In the genomic region with DNA sequence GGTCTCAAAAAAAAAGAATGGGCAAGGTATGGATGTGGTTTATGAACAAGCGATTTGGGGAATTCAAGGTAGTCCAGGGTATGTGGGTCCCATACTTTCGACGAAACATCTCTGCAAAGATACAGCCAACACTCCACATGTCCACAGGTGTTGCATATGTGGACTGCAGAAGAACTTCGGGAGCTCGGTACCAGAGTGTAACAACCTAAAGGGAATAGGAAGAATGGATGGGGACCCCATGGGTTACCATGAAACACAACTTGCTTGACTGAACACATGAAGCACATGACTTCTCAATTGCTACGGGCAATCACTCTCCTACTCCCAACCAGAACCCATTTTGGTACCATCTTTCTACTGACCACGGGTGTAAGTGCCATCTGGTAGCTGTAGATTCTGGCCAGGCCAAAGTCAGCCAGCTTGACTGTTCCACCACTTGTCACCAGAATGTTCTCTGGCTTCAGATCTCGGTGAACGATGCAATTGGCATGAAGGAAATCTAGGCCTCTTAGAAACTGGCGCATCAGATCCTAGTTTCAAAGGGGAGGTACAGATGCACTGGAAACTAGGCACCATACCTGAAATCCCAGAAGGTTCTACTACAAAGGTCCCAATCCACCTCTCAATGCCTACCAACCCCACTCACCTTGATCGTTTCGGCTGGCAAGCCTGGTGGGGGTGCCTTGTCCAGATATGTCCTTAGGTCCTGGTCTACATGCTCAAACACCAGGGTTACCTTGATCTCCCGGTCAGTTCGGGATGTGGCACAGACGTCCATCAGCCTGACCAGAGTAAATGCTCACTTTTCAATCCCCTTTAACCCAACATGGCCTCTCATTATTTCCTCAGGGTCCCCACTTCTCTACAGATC, we compare ENCODE assay signal across 8 cellular contexts. TPM values are rescaled to one million over a fixed set of nuclear protein-coding genes. Genes with fewer than 3 reads are reported as not detected.
DNase-seq lines count a peak whose midpoint lies in the region; ATAC-seq and TF ChIP-seq lines count a peak whose summit lies in the region.

No MANE protein-coding gene starts in this region.

- H3K4me2 ChIP-seq in BLaER1 treated with 17β-estradiol and CSF1 and Interleukin-3, amounts not matched to agents 10 nM and 100 nM = peak overlapping the region; percentile 87 to 99 (median 97)
- H3K4me2 ChIP-seq in MM.1S (ENCODE audit: low read depth, low read length) = peak overlapping the region; percentile 70

- no peaks in the 10 kb centered on the region for H3K9me3 ChIP-seq in BLaER1 treated with 17β-estradiol and CSF1 and Interleukin-3, amounts not matched to agents 10 nM and 100 nM (replicated peaks in 1 of 11)
- no peaks in the 10 kb centered on the region for H3K9me3 ChIP-seq in MM.1S (replicated peaks; ENCODE audit: insufficient read depth, low read length)

- H3K9me3 Mint-ChIP-seq in dendritic cell treated with granulocyte-macrophage colony-stimulating factor and Interleukin-4, amounts not matched to agents 40 ng/mL and 50 ng/mL, for 4 days = no peaks in the 10 kb centered on the region
- no peaks in the 10 kb centered on the region for H3K9me3 Mint-ChIP-seq in naive thymus-derived CD8-positive, alpha-beta T cell

- TF ChIP-seq CTCF in MM.1S (IDR thresholded peaks at IDR 0.05; ENCODE audit: low read length) = no peak

- H3K9me2 ChIP-seq in MM.1S (replicated peaks; ENCODE audit: insufficient read depth, low read length) = no peaks in the 10 kb centered on the region

- peaks cover 0 to 56% (median 9%) of the 10 kb centered on the region in 11 experiments; a peak in 13 of 22 replicates for H4K20me1 ChIP-seq in BLaER1 treated with 17β-estradiol and CSF1 and Interleukin-3, amounts not matched to agents 10 nM and 100 nM
- H4K20me1 ChIP-seq in MM.1S (ENCODE audit: insufficient read depth, low read length) = no peaks in the 10 kb centered on the region

- H3K27ac ChIP-seq in BLaER1 treated with 17β-estradiol and CSF1 and Interleukin-3, amounts not matched to agents 10 nM and 100 nM = peak overlapping the region; percentile 86 to 98 (median 94); a peak in 21 of 22 replicates
- peak overlapping the region; percentile 44; the same call in 1 of the 2 replicates for H3K27ac ChIP-seq in MM.1S (ENCODE audit: low read length)

- peak overlapping the region; percentile 83 for H3K27ac Mint-ChIP-seq in dendritic cell treated with granulocyte-macrophage colony-stimulating factor and Interleukin-4, amounts not matched to agents 40 ng/mL and 50 ng/mL, for 4 days
- peak overlapping the region in 9 of 10 donors; percentile 84 to 100 (median 97) for H3K27ac Mint-ChIP-seq in naive thymus-derived CD8-positive, alpha-beta T cell

- H3K36me3 Mint-ChIP-seq in dendritic cell treated with granulocyte-macrophage colony-stimulating factor and Interleukin-4, amounts not matched to agents 40 ng/mL and 50 ng/mL, for 4 days (ENCODE audit: low read depth) = peaks cover 62% of the 10 kb centered on the region
- H3K36me3 Mint-ChIP-seq in naive thymus-derived CD8-positive, alpha-beta T cell = peaks cover 0 to 40% (median 8%) of the 10 kb centered on the region in 3 donors

- no peak for ATAC-seq in naive thymus-derived CD8-positive, alpha-beta T cell
- ATAC-seq in HG02588 (IDR thresholded peaks at IDR 0.05; ENCODE audit: unreplicated experiment) (no peak), GM18505 (IDR thresholded peaks at IDR 0.05; ENCODE audit: unreplicated experiment) (no peak), HG03097 (IDR thresholded peaks at IDR 0.05; ENCODE audit: low FRiP score, unreplicated experiment) (no peak)

- peak overlapping the region; percentile 81 for H3K4me3 Mint-ChIP-seq in dendritic cell treated with granulocyte-macrophage colony-stimulating factor and Interleukin-4, amounts not matched to agents 40 ng/mL and 50 ng/mL, for 4 days
- H3K4me3 Mint-ChIP-seq in naive thymus-derived CD8-positive, alpha-beta T cell = peak overlapping the region; percentile 89 to 96 (median 94)

- H3K36me3 ChIP-seq in BLaER1 treated with 17β-estradiol and CSF1 and Interleukin-3, amounts not matched to agents 10 nM and 100 nM = peaks cover 46 to 57% (median 54%) of the 10 kb centered on the region in 11 experiments
- H3K36me3 ChIP-seq in MM.1S (replicated peaks; ENCODE audit: insufficient read depth, low read length) = peaks cover 7% of the 10 kb centered on the region; the same call in 1 of the 2 replicates

- H3F3A ChIP-seq in MM.1S (ENCODE audit: insufficient read depth, low read length) = peaks cover 38% of the 10 kb centered on the region

- H3K4me1 ChIP-seq in BLaER1 treated with 17β-estradiol and CSF1 and Interleukin-3, amounts not matched to agents 10 nM and 100 nM = peaks cover 37 to 60% (median 45%) of the 10 kb centered on the region in 10 experiments
- peaks cover 28% of the 10 kb centered on the region for H3K4me1 ChIP-seq in MM.1S (ENCODE audit: low read length)

- peaks cover 7% of the 10 kb centered on the region for H3K27me3 Mint-ChIP-seq in dendritic cell treated with granulocyte-macrophage colony-stimulating factor and Interleukin-4, amounts not matched to agents 40 ng/mL and 50 ng/mL, for 4 days
- H3K27me3 Mint-ChIP-seq in naive thymus-derived CD8-positive, alpha-beta T cell = no peaks in the 10 kb centered on the region

- intact Hi-C loops in dendritic cell treated with granulocyte-macrophage colony-stimulating factor and Interleukin-4, amounts not matched to agents 40 ng/mL and 50 ng/mL, for 4 days (cut with micrococcal nuclease) = loop anchor here (5.0 kb wide), 1 partner anchor 203 kb away; the partner anchor contains the start of gene DCTN2

- no peak for TF ChIP-seq POLR2A in GM18505 (IDR thresholded peaks at IDR 0.05; ENCODE audit: borderline replicate concordance, extremely low read depth, insufficient read depth, insufficient read length)

- peak overlapping the region; percentile 88 to 98 (median 94) for H3K9ac ChIP-seq in BLaER1 treated with 17β-estradiol and CSF1 and Interleukin-3, amounts not matched to agents 10 nM and 100 nM
- peak overlapping the region; percentile 88 for H3K9ac ChIP-seq in MM.1S (ENCODE audit: low read length)

- H3K79me2 ChIP-seq in MM.1S (ENCODE audit: low read length) = peaks cover 36% of the 10 kb centered on the region

- no peak overlapping the region for H2AFZ ChIP-seq in MM.1S (ENCODE audit: low read length)

- H3K4me3 ChIP-seq in BLaER1 treated with 17β-estradiol and CSF1 and Interleukin-3, amounts not matched to agents 10 nM and 100 nM = peak overlapping the region; percentile 75 to 96 (median 82)
- H3K4me3 ChIP-seq in MM.1S (ENCODE audit: low read length) = peak overlapping the region; percentile 72

- peaks cover 66% of the 10 kb centered on the region for H3K4me1 Mint-ChIP-seq in dendritic cell treated with granulocyte-macrophage colony-stimulating factor and Interleukin-4, amounts not matched to agents 40 ng/mL and 50 ng/mL, for 4 days (ENCODE audit: low read depth)
- H3K4me1 Mint-ChIP-seq in naive thymus-derived CD8-positive, alpha-beta T cell = peaks cover 39 to 55% (median 49%) of the 10 kb centered on the region in 4 donors

- H3K27me3 ChIP-seq in BLaER1 treated with 17β-estradiol and CSF1 and Interleukin-3, amounts not matched to agents 10 nM and 100 nM = peaks cover 16 to 31% (median 30%) of the 10 kb centered on the region in 11 experiments
- H3K27me3 ChIP-seq in MM.1S (replicated peaks; ENCODE audit: insufficient read depth, low read length) = no peaks in the 10 kb centered on the region

- DNase-seq in MM.1S (no peak), COR-L47 (lab: John Stamatoyannopoulos, UW) (no peak)
- no peak for DNase-seq in naive thymus-derived CD8-positive, alpha-beta T cell

- POLR2A ChIA-PET in naive thymus-derived CD8-positive, alpha-beta T cell (lab: Charles Lee) = interaction anchor here (1.9 kb wide), 1 partner anchor 9 kb away, joined by 12 read pairs; no protein-coding TSS in a partner anchor

RNA-seq across cellular contexts. Expression of gene CDK4, which starts 1.3 kb away (rescaled TPM):
- total RNA-seq in naive thymus-derived CD8-positive, alpha-beta T cell = 10 to 100 TPM; 44.6 to 49.0 TPM
- 100 to 1,000 TPM in 1 of 3 donors, 10 to 100 TPM in 2; 71.3 to 101 (median 80.5) TPM for polyA plus RNA-seq in naive thymus-derived CD8-positive, alpha-beta T cell

RNA-seq across cellular contexts. Expression of gene MARCHF9, which starts 4.1 kb away (rescaled TPM):
- 10 to 100 TPM; 59.5 to 64.8 TPM for total RNA-seq in naive thymus-derived CD8-positive, alpha-beta T cell
- 1 to 10 TPM; 2.2 to 6.6 (median 4.5) TPM for polyA plus RNA-seq in naive thymus-derived CD8-positive, alpha-beta T cell

RNA-seq across cellular contexts. Expression of gene TSPAN31, which starts 6.0 kb away (rescaled TPM):
- 10 to 100 TPM; 22.5 to 24.8 TPM for total RNA-seq in naive thymus-derived CD8-positive, alpha-beta T cell
- 10 to 100 TPM; 42.2 to 53.3 (median 47.3) TPM for polyA plus RNA-seq in naive thymus-derived CD8-positive, alpha-beta T cell

RNA-seq across cellular contexts. Expression of gene AGAP2, which starts 12.3 kb away (rescaled TPM):
- total RNA-seq in naive thymus-derived CD8-positive, alpha-beta T cell = 10 to 100 TPM; 54.4 to 58.8 TPM
- 1 to 10 TPM; 4.3 to 6.9 (median 5.6) TPM for polyA plus RNA-seq in naive thymus-derived CD8-positive, alpha-beta T cell

RNA-seq across cellular contexts. Expression of gene CYP27B1, which starts 16.1 kb away (rescaled TPM):
- 1 to 10 TPM; 1.4 to 1.6 TPM for total RNA-seq in naive thymus-derived CD8-positive, alpha-beta T cell
- not detected for polyA plus RNA-seq in naive thymus-derived CD8-positive, alpha-beta T cell
